Comparison of ENCODE assay signal across 19 cellular contexts in the genomic region with DNA sequence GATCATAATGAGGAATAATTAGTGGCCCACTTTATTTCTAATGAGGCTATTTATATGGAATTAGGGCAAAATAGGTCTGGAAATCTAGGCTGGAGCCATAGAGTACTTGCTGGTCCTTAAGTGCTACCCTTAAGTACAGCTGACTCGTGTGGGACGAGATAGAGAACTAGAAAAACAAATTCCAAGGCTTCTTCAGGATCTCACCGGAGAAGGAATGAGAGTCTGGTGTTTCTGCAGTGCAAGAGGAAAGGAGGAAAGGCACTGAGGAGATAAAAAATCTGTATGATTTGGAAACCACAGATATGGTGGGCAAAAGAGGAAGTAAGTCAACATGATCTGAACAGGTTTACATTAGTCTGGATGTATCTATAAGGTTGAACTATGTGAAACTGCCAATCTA.
"Had no signal": no experiment of that assay in that cellular context is flagged by ENCODE, and none has a peak within 500 bp of the region (broad histone marks: within the 10 kb centered on the region; RNA-seq: fewer than 3 reads in every experiment).

No MANE protein-coding gene starts in this region.

- ATAC-seq: activated CD4-positive, CD25-positive, alpha-beta regulatory T cell treated with anti-CD3 and anti-CD28 coated beads, Interleukin-2, amount 50 U/mL, for 24 hours; body of pancreas; left cardiac atrium; left ventricle myocardium superior; upper lobe of right lung had no signal

- DNase-seq: activated CD4-positive, alpha-beta T cell treated with anti-CD3 and anti-CD28 coated beads for 48 hours; activated CD4-positive, alpha-beta T cell treated with anti-CD3 and anti-CD28 coated beads, Interleukin-2, amount 50 U/mL, for 48 hours; activated CD8-positive, alpha-beta memory T cell treated with anti-CD3 and anti-CD28 coated beads for 24 hours; activated effector memory CD4-positive, alpha-beta T cell treated with anti-CD3 and anti-CD28 coated beads, Interleukin-2, amount 50 U/mL, for 16 hours; activated naive CD4-positive, alpha-beta T cell treated with anti-CD3 and anti-CD28 coated beads for 36 hours; activated naive CD8-positive, alpha-beta T cell treated with anti-CD3 and anti-CD28 coated beads for 36 hours; activated T-cell treated with anti-CD3 and anti-CD28 coated beads, Interleukin-2, amount 50 U/mL, for 1 hour; adrenal gland; aorta; body of pancreas; cerebellar nuclear complex; colonic mucosa; effector memory CD4-positive, alpha-beta T cell; left cardiac atrium; left ventricle myocardium superior; stimulated activated naive CD4-positive, alpha-beta T cell; tibial artery; upper lobe of right lung had no signal
